8 cellular contexts compared by ENCODE assay signal in the genomic region with DNA sequence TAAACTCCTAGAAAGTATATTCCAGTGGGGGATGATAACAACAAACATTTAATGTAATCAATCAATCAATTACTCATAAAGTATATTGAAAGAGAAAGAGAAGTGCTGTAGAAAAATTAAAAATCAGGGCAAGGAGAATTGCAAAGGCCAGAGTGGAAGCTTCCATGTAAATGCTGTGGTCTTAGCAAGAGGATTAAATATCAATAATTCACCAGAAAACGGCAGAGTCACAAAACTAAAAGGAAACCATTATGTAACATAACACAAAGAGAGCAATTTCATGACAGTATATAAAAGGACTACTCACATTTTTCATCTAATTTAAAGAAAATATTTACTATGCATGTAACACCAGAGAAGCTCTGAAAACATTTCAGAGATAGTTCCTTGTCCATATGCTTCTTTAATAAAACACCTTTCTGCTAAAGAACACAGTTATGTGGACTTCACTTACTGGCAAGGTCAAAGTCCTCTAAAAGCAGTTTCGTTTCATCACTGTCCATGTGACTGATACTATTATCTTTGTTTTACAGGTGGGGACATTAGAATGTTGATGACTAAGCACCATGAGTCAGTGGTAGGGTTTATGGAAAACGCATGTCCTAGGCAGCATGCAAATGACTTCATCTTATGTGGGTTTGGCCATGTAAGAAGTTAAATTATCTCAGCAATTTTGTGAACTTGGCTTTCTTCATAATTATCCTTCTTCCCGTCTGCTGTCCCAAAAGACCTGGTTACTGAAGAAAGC.
DNase-seq lines count a peak whose midpoint lies in the region; ATAC-seq, FAIRE-seq and TF ChIP-seq lines count a peak whose summit lies in the region.

No MANE protein-coding gene starts in this region.

- intact Hi-C loops in heart right ventricle (cut with DNase I): no loop called here

- peak overlapping the region in 3 of 10 donors; percentile 0 to 34 (median 7) for H3K27ac ChIP-seq in heart right ventricle

- no peaks in the 10 kb centered on the region for H3K9me3 ChIP-seq in heart right ventricle

- no peaks in the 10 kb centered on the region for H3K27me3 ChIP-seq in heart right ventricle

- no peak overlapping the region for H3K4me3 ChIP-seq in heart right ventricle

- ATAC-seq in HG02870 (IDR thresholded peaks at IDR 0.05; ENCODE audit: unreplicated experiment): peak; percentile 69
- ATAC-seq in heart right ventricle: peak in 7 of 8 donors; percentile 17 to 75 (median 59)
- ATAC-seq in activated CD4-positive, CD25-positive, alpha-beta regulatory T cell treated with anti-CD3 and anti-CD28 coated beads, Interleukin-2, amount 50 U/mL, for 24 hours: no peak

- DNase-seq in OCI-M2 (lab: John Stamatoyannopoulos, UW; ENCODE audit: unreplicated experiment): peak; percentile 57
- DNase-seq in heart right ventricle: no peak
- DNase-seq in cerebellar nuclear complex (lab: John Stamatoyannopoulos, UW): no peak
- DNase-seq in NCI-H2081 treated with DMSO at 0.1 percent for 48 hours (lab: John Stamatoyannopoulos, UW): no peak
- DNase-seq in activated T-cell treated with anti-CD3 and anti-CD28 coated beads, Interleukin-2, amount 50 U/mL, for 1 hour: no peak

- peak; percentile 94 for FAIRE-seq in G401.6 (lab: Jason Lieb, UNC)

- H3K36me3 ChIP-seq in heart right ventricle: no peaks in the 10 kb centered on the region

- 32 to 36% methylated on average over 4 of the region's 4 CpGs for WGBS in heart right ventricle, 2 donors

- H3K4me1 ChIP-seq in heart right ventricle: peaks cover 0 to 25% (median 6%) of the 10 kb centered on the region in 9 donors

- TF ChIP-seq CTCF in heart right ventricle (IDR thresholded peaks at IDR 0.05): no peak

Comparison
In these comparisons a context has a peak if more than half of its experiments do, and no peak if none do; other contexts are left out.
1. ATAC-seq: peak in HG02870 (single experiment) and heart right ventricle (7 of 8); none in activated CD4-positive, CD25-positive, alpha-beta regulatory T cell treated with anti-CD3 and anti-CD28 coated beads, Interleukin-2, amount 50 U/mL, for 24 hours (0 of 2).